Comparison of ENCODE assay signal across 17 cellular contexts in the genomic region with DNA sequence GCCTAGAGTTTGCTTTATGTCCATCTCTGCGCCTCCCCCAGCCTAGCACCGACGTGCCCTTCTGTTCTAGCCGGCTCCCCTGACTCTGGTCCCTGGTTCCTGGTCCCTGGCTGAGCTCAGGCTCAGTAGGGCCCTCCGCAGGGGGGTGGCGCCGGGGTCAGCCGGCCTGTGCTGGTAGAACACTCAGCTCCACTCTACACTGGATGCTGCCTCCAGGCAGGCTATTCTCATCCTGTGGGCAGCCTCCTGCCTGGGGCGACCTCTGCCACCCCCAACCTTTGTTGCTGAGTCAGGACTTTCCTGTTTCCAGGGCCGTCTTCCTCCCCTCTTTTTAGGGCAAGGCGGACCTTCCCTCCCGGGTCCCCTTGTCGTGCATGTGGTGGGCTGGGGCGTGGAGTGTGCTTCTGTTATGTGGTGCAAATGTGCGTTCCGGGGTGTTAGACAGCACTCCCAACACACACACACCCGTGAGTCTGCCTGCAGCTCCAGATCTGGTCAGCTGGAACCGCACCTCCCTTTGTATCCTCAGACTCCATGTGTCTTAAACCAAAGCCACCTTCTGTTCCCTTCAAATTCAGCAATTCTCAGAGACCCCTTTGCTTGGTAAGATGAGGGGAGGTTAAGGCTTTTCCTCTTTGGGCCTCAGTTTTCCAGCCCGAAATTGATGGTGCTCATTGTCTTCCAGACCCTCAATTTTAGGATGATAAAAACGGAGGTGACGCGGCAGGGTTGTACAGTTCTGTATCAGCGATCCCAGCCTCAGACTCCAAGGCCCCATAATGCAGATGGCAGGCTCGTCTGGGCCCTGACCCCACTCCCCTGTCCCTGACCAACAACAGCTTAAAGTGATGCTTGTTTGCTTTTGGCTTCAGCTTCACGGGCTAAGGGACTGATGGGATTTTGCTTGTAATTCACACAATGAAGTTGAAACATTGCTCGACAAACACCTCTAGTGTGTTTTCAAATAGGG.
"Had no signal": no experiment of that assay in that cellular context is flagged by ENCODE, and none has a peak within 500 bp of the region (broad histone marks: within the 10 kb centered on the region; RNA-seq: fewer than 3 reads in every experiment).

No MANE protein-coding gene starts in this region.

- H3K9me3 ChIP-seq: gastrocnemius medialis, neutrophil, pancreas, right lobe of liver, stomach, upper lobe of left lung had no signal

- DNase-seq: activated CD4-positive, alpha-beta memory T cell treated with anti-CD3 and anti-CD28 coated beads for 36 hours; activated CD4-positive, alpha-beta T cell treated with anti-CD3 and anti-CD28 coated beads for 36 hours; activated naive CD4-positive, alpha-beta T cell treated with anti-CD3 and anti-CD28 coated beads for 36 hours; cortex of kidney; gastrocnemius medialis; natural killer cell; small intestine; stimulated activated CD4-positive, alpha-beta T cell treated with anti-CD3 and anti-CD28 coated beads, Interleukin-4, amount 100 ng/mL, for 24 hours; stomach had no signal

- H3K4me3 ChIP-seq: gastrocnemius medialis, pancreas, right lobe of liver, stomach, upper lobe of left lung had no signal

- H3K4me1 Mint-ChIP-seq: activated CD4-positive, alpha-beta T cell treated with anti-CD3 and anti-CD28 coated beads for 36 hours; activated T-helper 17 cell treated with anti-CD3 and anti-CD28 coated beads, Interleukin-2, amount 50 U/mL, for 72 hours; natural killer cell; stimulated activated effector memory CD8-positive, alpha-beta T cell treated with anti-CD3 and anti-CD28 coated beads, Interleukin-12 subunit alpha, Interleukin-12 subunit beta, amount 100 ng/mL, for 72 hours had no signal

- FAIRE-seq: pancreas, small intestine, TTC549 had no signal

- H3K9me3 Mint-ChIP-seq: activated CD4-positive, alpha-beta memory T cell treated with anti-CD3 and anti-CD28 coated beads for 36 hours; activated naive CD4-positive, alpha-beta T cell treated with anti-CD3 and anti-CD28 coated beads for 36 hours; activated T-helper 17 cell treated with anti-CD3 and anti-CD28 coated beads, Interleukin-2, amount 50 U/mL, for 72 hours; natural killer cell; stimulated activated effector memory CD8-positive, alpha-beta T cell treated with anti-CD3 and anti-CD28 coated beads, Interleukin-12 subunit alpha, Interleukin-12 subunit beta, amount 100 ng/mL, for 72 hours; T-helper 2 cell treated with Interferon-gamma antibody and Interleukin-4, amounts not matched to agents 5 μg/mL and 100 μg/mL, for 36 hours had no signal

- H3K36me3 Mint-ChIP-seq: activated CD4-positive, alpha-beta memory T cell treated with anti-CD3 and anti-CD28 coated beads for 36 hours; natural killer cell; stimulated activated effector memory CD8-positive, alpha-beta T cell treated with anti-CD3 and anti-CD28 coated beads, Interleukin-12 subunit alpha, Interleukin-12 subunit beta, amount 100 ng/mL, for 72 hours had no signal

- H3K27ac Mint-ChIP-seq: activated CD4-positive, alpha-beta memory T cell treated with anti-CD3 and anti-CD28 coated beads for 36 hours; activated CD4-positive, alpha-beta T cell treated with anti-CD3 and anti-CD28 coated beads for 36 hours; activated naive CD4-positive, alpha-beta T cell treated with anti-CD3 and anti-CD28 coated beads for 36 hours; activated T-helper 17 cell treated with anti-CD3 and anti-CD28 coated beads, Interleukin-2, amount 50 U/mL, for 72 hours; natural killer cell; stimulated activated effector memory CD8-positive, alpha-beta T cell treated with anti-CD3 and anti-CD28 coated beads, Interleukin-12 subunit alpha, Interleukin-12 subunit beta, amount 100 ng/mL, for 72 hours; T-helper 2 cell treated with Interferon-gamma antibody and Interleukin-4, amounts not matched to agents 5 μg/mL and 100 μg/mL, for 36 hours had no signal

- H3K27me3 ChIP-seq: pancreas, right lobe of liver, upper lobe of left lung had no signal

- H3K4me1 ChIP-seq: gastrocnemius medialis, pancreas, right lobe of liver, upper lobe of left lung had no signal

- H3K36me3 ChIP-seq: gastrocnemius medialis, neutrophil, pancreas, right lobe of liver, stomach, upper lobe of left lung had no signal

- ATAC-seq: activated CD4-positive, alpha-beta T cell treated with anti-CD3 and anti-CD28 coated beads for 36 hours; activated T-helper 17 cell treated with anti-CD3 and anti-CD28 coated beads, Interleukin-2, amount 50 U/mL, for 72 hours; gastrocnemius medialis; natural killer cell; pancreas; right lobe of liver; stimulated activated effector memory CD8-positive, alpha-beta T cell treated with anti-CD3 and anti-CD28 coated beads, Interleukin-12 subunit alpha, Interleukin-12 subunit beta, amount 100 ng/mL, for 72 hours had no signal

- H3K27ac ChIP-seq: gastrocnemius medialis, neutrophil, pancreas, right lobe of liver, stomach, upper lobe of left lung had no signal

- H3K4me3 Mint-ChIP-seq: activated CD4-positive, alpha-beta memory T cell treated with anti-CD3 and anti-CD28 coated beads for 36 hours; activated CD4-positive, alpha-beta T cell treated with anti-CD3 and anti-CD28 coated beads for 36 hours; activated naive CD4-positive, alpha-beta T cell treated with anti-CD3 and anti-CD28 coated beads for 36 hours; activated T-helper 17 cell treated with anti-CD3 and anti-CD28 coated beads, Interleukin-2, amount 50 U/mL, for 72 hours; natural killer cell; stimulated activated effector memory CD8-positive, alpha-beta T cell treated with anti-CD3 and anti-CD28 coated beads, Interleukin-12 subunit alpha, Interleukin-12 subunit beta, amount 100 ng/mL, for 72 hours; T-helper 2 cell treated with Interferon-gamma antibody and Interleukin-4, amounts not matched to agents 5 μg/mL and 100 μg/mL, for 36 hours had no signal
